Comparison of ENCODE assay signal across 8 cellular contexts in genomic region chr7:35695628-35695888, GRCh38. TPM values are rescaled to one million over a fixed set of nuclear protein-coding genes. Genes with fewer than 3 reads are reported as not detected.
DNase-seq lines count a peak whose midpoint lies in the region; ATAC-seq and TF ChIP-seq lines count a peak whose summit lies in the region.

No MANE protein-coding gene starts in this region.

- no peak for DNase-seq in AG09309 (ENCODE audit: low read depth)
- peak; percentile 37 for DNase-seq in activated CD8-positive, alpha-beta T cell treated with anti-CD3 and anti-CD28 coated beads, Interleukin-2, amount 10 ng/mL, durations not matched to agents 7 days and 5 days
- DNase-seq in iPS DF 6.9 (ENCODE audit: low read depth, low spot score) = no peak
- no peak for DNase-seq in stimulated activated naive B cell treated with anti-CD40 and anti-IgM and Interleukin-4, amounts not matched to agents 10 μg/mL and 1 μg/mL and 100 μg/mL, for 72 hours
- DNase-seq in GM19240 (ENCODE audit: insufficient read length, low spot score) = no peak
- no peak for DNase-seq in activated gamma-delta T cell (lab: John Stamatoyannopoulos, UW)

- H3K4me1 ChIP-seq in iPS DF 6.9 (ENCODE audit: control insufficient read depth, insufficient read depth, low read length) = no peaks in the 10 kb centered on the region

- no peak for TF ChIP-seq CTCF in AG09309 (IDR thresholded peaks at IDR 0.05; ENCODE audit: control insufficient read depth, insufficient read depth, low read depth, low read length, missing control alignments)

- H3K4me3 ChIP-seq in AG09309 (ENCODE audit: control insufficient read depth, low read depth, low read length) (peak overlapping the region; percentile 94), iPS DF 6.9 (ENCODE audit: low read length) (peak overlapping the region; percentile 95)

- H3K9me3 ChIP-seq in iPS DF 6.9 (ENCODE audit: control insufficient read depth, insufficient read depth, low read length) = no peaks in the 10 kb centered on the region

- no peak overlapping the region for H3K27ac ChIP-seq in iPS DF 6.9 (ENCODE audit: low read length)

- no CpG with 5 or more reads among the region's 6 CpGs for WGBS in iPS DF 6.9 (ENCODE audit: insufficient coverage, insufficient read length)

- no peaks in the 10 kb centered on the region for H3K27me3 Mint-ChIP-seq in activated CD8-positive, alpha-beta T cell treated with anti-CD3 and anti-CD28 coated beads, Interleukin-2, amount 10 ng/mL, durations not matched to agents 7 days and 5 days (ENCODE audit: low read depth)
- H3K27me3 Mint-ChIP-seq in stimulated activated naive B cell treated with anti-CD40 and anti-IgM and Interleukin-4, amounts not matched to agents 10 μg/mL and 1 μg/mL and 100 μg/mL, for 72 hours = no peaks in the 10 kb centered on the region

- H3K36me3 ChIP-seq in iPS DF 6.9 (ENCODE audit: control insufficient read depth, insufficient read depth, low read length) = no peaks in the 10 kb centered on the region

- 0 out of 2 replicates have a peak, but pooled peaks cover 1% of the 10 kb centered on the region for H3K27me3 ChIP-seq in iPS DF 6.9 (ENCODE audit: control insufficient read depth, insufficient read depth, low read length)

- peak overlapping the region; percentile 98 for H3K27ac Mint-ChIP-seq in activated CD8-positive, alpha-beta T cell treated with anti-CD3 and anti-CD28 coated beads, Interleukin-2, amount 10 ng/mL, durations not matched to agents 7 days and 5 days
- peak overlapping the region; percentile 98 for H3K27ac Mint-ChIP-seq in stimulated activated naive B cell treated with anti-CD40 and anti-IgM and Interleukin-4, amounts not matched to agents 10 μg/mL and 1 μg/mL and 100 μg/mL, for 72 hours

- ATAC-seq in HG02884 (IDR thresholded peaks at IDR 0.05; ENCODE audit: unreplicated experiment) = peak; percentile 3
- peak; percentile 10 for ATAC-seq in activated CD8-positive, alpha-beta T cell treated with anti-CD3 and anti-CD28 coated beads, Interleukin-2, amount 10 ng/mL, durations not matched to agents 7 days and 5 days
- ATAC-seq in stimulated activated naive B cell treated with anti-CD40 and anti-IgM and Interleukin-4, amounts not matched to agents 10 μg/mL and 1 μg/mL and 100 μg/mL, for 72 hours (replicated peaks) = peak; percentile 12 to 35
- no peak for ATAC-seq in GM21576 (IDR thresholded peaks at IDR 0.05; ENCODE audit: unreplicated experiment)

- H3K4me3 Mint-ChIP-seq in activated CD8-positive, alpha-beta T cell treated with anti-CD3 and anti-CD28 coated beads, Interleukin-2, amount 10 ng/mL, durations not matched to agents 7 days and 5 days = peak overlapping the region; percentile 85
- H3K4me3 Mint-ChIP-seq in stimulated activated naive B cell treated with anti-CD40 and anti-IgM and Interleukin-4, amounts not matched to agents 10 μg/mL and 1 μg/mL and 100 μg/mL, for 72 hours = peak overlapping the region; percentile 96 to 100

- CTCF ChIA-PET in activated CD8-positive, alpha-beta T cell treated with anti-CD3 and anti-CD28 coated beads, Interleukin-2, amount 10 ng/mL, durations not matched to agents 7 days and 5 days (lab: Charles Lee) = interaction anchor here (1.0 to 11.6 kb wide), 6 partner anchors 12 to 106 kb away, joined by 3 to 116 read pairs (median 10); partner anchors contain the start of gene SEPTIN7

- peaks cover 34% of the 10 kb centered on the region for H3K36me3 Mint-ChIP-seq in activated CD8-positive, alpha-beta T cell treated with anti-CD3 and anti-CD28 coated beads, Interleukin-2, amount 10 ng/mL, durations not matched to agents 7 days and 5 days (ENCODE audit: low read depth)
- peaks cover 24 to 28% of the 10 kb centered on the region in 2 donors for H3K36me3 Mint-ChIP-seq in stimulated activated naive B cell treated with anti-CD40 and anti-IgM and Interleukin-4, amounts not matched to agents 10 μg/mL and 1 μg/mL and 100 μg/mL, for 72 hours

- H3K4me1 Mint-ChIP-seq in activated CD8-positive, alpha-beta T cell treated with anti-CD3 and anti-CD28 coated beads, Interleukin-2, amount 10 ng/mL, durations not matched to agents 7 days and 5 days (ENCODE audit: low read depth) = peaks cover 34% of the 10 kb centered on the region
- peaks cover 30 to 58% of the 10 kb centered on the region in 2 donors for H3K4me1 Mint-ChIP-seq in stimulated activated naive B cell treated with anti-CD40 and anti-IgM and Interleukin-4, amounts not matched to agents 10 μg/mL and 1 μg/mL and 100 μg/mL, for 72 hours

- H3K9me3 Mint-ChIP-seq in activated CD8-positive, alpha-beta T cell treated with anti-CD3 and anti-CD28 coated beads, Interleukin-2, amount 10 ng/mL, durations not matched to agents 7 days and 5 days (ENCODE audit: insufficient read depth) = no peaks in the 10 kb centered on the region
- H3K9me3 Mint-ChIP-seq in stimulated activated naive B cell treated with anti-CD40 and anti-IgM and Interleukin-4, amounts not matched to agents 10 μg/mL and 1 μg/mL and 100 μg/mL, for 72 hours = no peaks in the 10 kb centered on the region

- POLR2A ChIA-PET in activated CD8-positive, alpha-beta T cell treated with anti-CD3 and anti-CD28 coated beads, Interleukin-2, amount 10 ng/mL, durations not matched to agents 7 days and 5 days (lab: Charles Lee) = interaction anchor here (0.8 to 8.1 kb wide), 13 partner anchors 8 to 195 kb away, joined by 3 to 132 read pairs (median 6); partner anchors contain the start of gene SEPTIN7

RNA-seq across cellular contexts. Expression of gene HERPUD2, which starts 0.6 kb away (rescaled TPM):
- 10 to 100 TPM; 30.4 to 31.3 TPM for total RNA-seq in activated CD8-positive, alpha-beta T cell treated with anti-CD3 and anti-CD28 coated beads, Interleukin-2, amount 10 ng/mL, durations not matched to agents 7 days and 5 days
